In the genomic region with DNA sequence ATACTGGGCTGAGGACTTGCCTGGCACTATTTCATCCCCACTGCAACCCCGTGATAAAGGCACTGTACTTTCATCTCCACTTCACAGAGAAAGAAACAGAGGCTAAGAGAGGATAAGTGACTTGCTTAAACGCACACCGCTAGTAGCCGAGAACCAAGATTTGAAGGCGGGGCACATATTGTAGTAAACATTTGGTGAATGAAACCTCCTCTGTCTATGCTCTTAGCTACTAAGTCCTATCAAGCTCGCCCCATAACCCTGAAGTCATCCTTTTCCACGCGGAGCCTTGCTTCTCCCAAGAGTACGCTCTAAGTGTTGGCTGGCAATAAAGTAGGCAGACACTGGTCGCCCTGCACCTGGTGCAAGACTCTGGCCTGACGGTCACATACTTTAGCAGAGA, we compare ENCODE assay signal across 8 cellular contexts.
DNase-seq lines count a peak whose midpoint lies in the region; ATAC-seq and TF ChIP-seq lines count a peak whose summit lies in the region.

No MANE protein-coding gene starts in this region.

- ATAC-seq in stimulated activated naive CD8-positive, alpha-beta T cell treated with anti-CD3 and anti-CD28 coated beads, Interleukin-15, Interleukin-2, amounts not matched to agents 100 U/mL and 50 U/mL, for 24 hours = no peak
- ATAC-seq in HG03175 (IDR thresholded peaks at IDR 0.05; ENCODE audit: unreplicated experiment) = no peak

- no peak for DNase-seq in stimulated activated naive CD8-positive, alpha-beta T cell treated with anti-CD3 and anti-CD28 coated beads, Interleukin-15, Interleukin-2, amounts not matched to agents 100 U/mL and 50 U/mL, for 24 hours
- DNase-seq in coronary artery (ENCODE audit: low spot score) (no peak), hippocampal formation (lab: John Stamatoyannopoulos, UW) (no peak), cortex of kidney (lab: John Stamatoyannopoulos, UW) (no peak), head of caudate nucleus (no peak)

- no peak for TF ChIP-seq CTCF in coronary artery (IDR thresholded peaks at IDR 0.05)

- peak overlapping the region; percentile 26 for H3K9ac ChIP-seq in mucosa of stomach (ENCODE audit: low read length)

- no peaks in the 10 kb centered on the region for H3K36me3 Mint-ChIP-seq in stimulated activated naive CD8-positive, alpha-beta T cell treated with anti-CD3 and anti-CD28 coated beads, Interleukin-15, Interleukin-2, amounts not matched to agents 100 ng/mL and 50 ng/mL, for 24 hours (ENCODE audit: low read depth)

- H3K9me3 Mint-ChIP-seq in stimulated activated naive CD8-positive, alpha-beta T cell treated with anti-CD3 and anti-CD28 coated beads, Interleukin-15, Interleukin-2, amounts not matched to agents 100 ng/mL and 50 ng/mL, for 24 hours = no peaks in the 10 kb centered on the region

- no peak overlapping the region for H3K27ac Mint-ChIP-seq in stimulated activated naive CD8-positive, alpha-beta T cell treated with anti-CD3 and anti-CD28 coated beads, Interleukin-15, Interleukin-2, amounts not matched to agents 100 ng/mL and 50 ng/mL, for 24 hours

- H3K9me3 ChIP-seq in mucosa of stomach (ENCODE audit: control insufficient read depth, low read length) = no peaks in the 10 kb centered on the region

- no peaks in the 10 kb centered on the region for H3K36me3 ChIP-seq in mucosa of stomach (ENCODE audit: control insufficient read depth, insufficient read depth, low read length)

- peak overlapping the region; percentile 90 for H3K4me3 ChIP-seq in coronary artery
- no peak overlapping the region for H3K4me3 ChIP-seq in mucosa of stomach (ENCODE audit: low read length)

- intact Hi-C loops in head of caudate nucleus (cut with DNase I) = loop anchor here (5.0 kb wide), 1 partner anchor 127 kb away; a partner anchor contains a TSS

- no peaks in the 10 kb centered on the region for H3K4me1 ChIP-seq in mucosa of stomach (ENCODE audit: control insufficient read depth, insufficient read depth, low read length)

- H3K27ac ChIP-seq in coronary artery = no peak overlapping the region

- no peaks in the 10 kb centered on the region for H3K27me3 ChIP-seq in mucosa of stomach (ENCODE audit: control insufficient read depth, insufficient read depth, low read length)

- H3K4me1 Mint-ChIP-seq in stimulated activated naive CD8-positive, alpha-beta T cell treated with anti-CD3 and anti-CD28 coated beads, Interleukin-15, Interleukin-2, amounts not matched to agents 100 ng/mL and 50 ng/mL, for 24 hours (ENCODE audit: low read depth) = peaks cover 19% of the 10 kb centered on the region

- no peaks in the 10 kb centered on the region for H3K27me3 Mint-ChIP-seq in stimulated activated naive CD8-positive, alpha-beta T cell treated with anti-CD3 and anti-CD28 coated beads, Interleukin-15, Interleukin-2, amounts not matched to agents 100 ng/mL and 50 ng/mL, for 24 hours

- H3K4me3 Mint-ChIP-seq in stimulated activated naive CD8-positive, alpha-beta T cell treated with anti-CD3 and anti-CD28 coated beads, Interleukin-15, Interleukin-2, amounts not matched to agents 100 ng/mL and 50 ng/mL, for 24 hours = peak overlapping the region; percentile 78
